28 cellular contexts compared by ENCODE assay signal in genomic region chr12:111028830-111029229, GRCh38. TPM values are rescaled to one million over a fixed set of nuclear protein-coding genes. Genes with fewer than 3 reads are reported as not detected.
"Had no signal": no experiment of that assay in that cellular context is flagged by ENCODE, and none has a peak within 500 bp of the region (broad histone marks: within the 10 kb centered on the region; RNA-seq: fewer than 3 reads in every experiment).

No MANE protein-coding gene starts in this region.

- H3K27ac Mint-ChIP-seq: mesothelial cell of epicardium; naive B cell; natural killer cell; nephron progenitor cell; progenitor cell of endocrine pancreas; stimulated activated memory B cell treated with anti-CD40 and anti-IgM and Interleukin-4, amounts not matched to agents 10 μg/mL and 1 μg/mL and 100 μg/mL, for 72 hours; stimulated activated naive CD8-positive, alpha-beta T cell treated with anti-CD3 and anti-CD28 coated beads, Interleukin-15, amount 100 ng/mL, for 72 hours had no signal

- H3K36me3 Mint-ChIP-seq: mesothelial cell of epicardium; naive B cell; natural killer cell; stimulated activated memory B cell treated with anti-CD40 and anti-IgM and Interleukin-4, amounts not matched to agents 10 μg/mL and 1 μg/mL and 100 μg/mL, for 72 hours had no signal

- H3K4me1 ChIP-seq: vagina had no signal

- H3K9me3 Mint-ChIP-seq: naive B cell; natural killer cell; nephron progenitor cell; stimulated activated memory B cell treated with anti-CD40 and anti-IgM and Interleukin-4, amounts not matched to agents 10 μg/mL and 1 μg/mL and 100 μg/mL, for 72 hours; stimulated activated naive CD8-positive, alpha-beta T cell treated with anti-CD3 and anti-CD28 coated beads, Interleukin-15, amount 100 ng/mL, for 72 hours had no signal

- DNase-seq: hippocampal formation; islet precursor cell; left ventricle myocardium inferior; mesendoderm; naive B cell; natural killer cell; nephron progenitor cell; ovary; right lobe of liver; stimulated activated CD4-positive, alpha-beta T cell treated with anti-CD3 and anti-CD28 coated beads, Interleukin-1b, Interleukin-23, amount 100 ng/mL, for 48 hours; stimulated activated CD4-positive, alpha-beta T cell treated with anti-CD3 and anti-CD28 coated beads, Interleukin-2, amount 100 ng/mL, for 48 hours; stimulated activated CD4-positive, alpha-beta T cell treated with anti-CD3 and anti-CD28 coated beads, Interleukin-4, amount 100 ng/mL, for 4 hours; stimulated activated CD8-positive, alpha-beta memory T cell treated with anti-CD3 and anti-CD28 coated beads, Interleukin-4, amount 100 ng/mL, for 48 hours; stimulated activated naive CD4-positive, alpha-beta T cell treated with Interleukin-2 at 50 U/mL for 16 hours; stimulated activated naive CD8-positive, alpha-beta T cell treated with anti-CD3 and anti-CD28 coated beads, Interleukin-15, amount 100 ng/mL, for 72 hours; substantia nigra; transverse colon; upper lobe of left lung had no signal

- H3K36me3 ChIP-seq: left ventricle myocardium inferior, ovary, right atrium auricular region, right lobe of liver, transverse colon, upper lobe of left lung, vagina had no signal

- H3K4me3 Mint-ChIP-seq: mesothelial cell of epicardium; natural killer cell; nephron progenitor cell; stimulated activated memory B cell treated with anti-CD40 and anti-IgM and Interleukin-4, amounts not matched to agents 10 μg/mL and 1 μg/mL and 100 μg/mL, for 72 hours; stimulated activated naive CD8-positive, alpha-beta T cell treated with anti-CD3 and anti-CD28 coated beads, Interleukin-15, amount 100 ng/mL, for 72 hours had no signal

- H3K4me3 ChIP-seq: left ventricle myocardium inferior, lung, ovary, right atrium auricular region, right lobe of liver, smooth muscle cell, transverse colon, upper lobe of left lung, vagina had no signal

- H3K27me3 ChIP-seq: ovary, right lobe of liver had no signal

- H3K9me3 ChIP-seq: left ventricle myocardium inferior, ovary, right atrium auricular region, right lobe of liver, transverse colon, upper lobe of left lung, vagina had no signal

- H3K4me2 ChIP-seq: smooth muscle cell had no signal

- ATAC-seq: natural killer cell; stimulated activated memory B cell treated with anti-CD40 and anti-IgM and Interleukin-4, amounts not matched to agents 10 μg/mL and 1 μg/mL and 100 μg/mL, for 72 hours; stimulated activated naive CD8-positive, alpha-beta T cell treated with anti-CD3 and anti-CD28 coated beads, Interleukin-15, amount 100 ng/mL, for 72 hours had no signal

- H3K27ac ChIP-seq: left ventricle myocardium inferior, ovary, right atrium auricular region, right lobe of liver, transverse colon, upper lobe of left lung, vagina had no signal

- H3K4me1 Mint-ChIP-seq: natural killer cell; stimulated activated memory B cell treated with anti-CD40 and anti-IgM and Interleukin-4, amounts not matched to agents 10 μg/mL and 1 μg/mL and 100 μg/mL, for 72 hours had no signal

RNA-seq across cellular contexts. Expression of gene CUX2, which starts 5.1 kb away (rescaled TPM):
- total RNA-seq: kidney epithelial cell, left ventricle myocardium inferior, pulmonary artery endothelial cell, renal cortical epithelial cell, right atrium auricular region, smooth muscle cell had no signal
